In genomic region chr3:13626915-13627460, GRCh38 we compare ENCODE assay signal across 18 cellular contexts.
"Had no signal": no experiment of that assay in that cellular context is flagged by ENCODE, and none has a peak within 500 bp of the region (broad histone marks: within the 10 kb centered on the region; RNA-seq: fewer than 3 reads in every experiment).

No MANE protein-coding gene starts in this region.

- H3K4me1 Mint-ChIP-seq: stimulated activated naive B cell treated with anti-CD40 and anti-IgM and Interleukin-4, amounts not matched to agents 10 μg/mL and 1 μg/mL and 100 μg/mL, for 72 hours had no signal

- H3K27me3 Mint-ChIP-seq: naive thymus-derived CD8-positive, alpha-beta T cell; stimulated activated naive B cell treated with anti-CD40 and anti-IgM and Interleukin-4, amounts not matched to agents 10 μg/mL and 1 μg/mL and 100 μg/mL, for 72 hours; stimulated activated naive CD8-positive, alpha-beta T cell treated with anti-CD3 and anti-CD28 coated beads, Interleukin-15, amount 100 ng/mL, for 72 hours had no signal

- H3K27ac Mint-ChIP-seq: stimulated activated naive B cell treated with anti-CD40 and anti-IgM and Interleukin-4, amounts not matched to agents 10 μg/mL and 1 μg/mL and 100 μg/mL, for 72 hours had no signal

- ATAC-seq: left lobe of liver; mucosa of descending colon; naive thymus-derived CD8-positive, alpha-beta T cell; stimulated activated naive B cell treated with anti-CD40 and anti-IgM and Interleukin-4, amounts not matched to agents 10 μg/mL and 1 μg/mL and 100 μg/mL, for 72 hours; stimulated activated naive CD8-positive, alpha-beta T cell treated with anti-CD3 and anti-CD28 coated beads, Interleukin-15, amount 100 ng/mL, for 72 hours; upper lobe of right lung had no signal

- DNase-seq: cortex of kidney; effector CD8-positive, alpha-beta T cell; hippocampal formation; mucosa of descending colon; naive thymus-derived CD8-positive, alpha-beta T cell; sigmoid colon; stimulated activated CD4-positive, alpha-beta T cell treated with anti-CD3 and anti-CD28 coated beads, Interleukin-2, amount 100 ng/mL, for 24 hours; stimulated activated CD4-positive, alpha-beta T cell treated with anti-CD3 and anti-CD28 coated beads, Interleukin-4, amount 100 ng/mL, for 4 hours; stimulated activated naive B cell treated with anti-CD40 and anti-IgM and Interleukin-4, amounts not matched to agents 10 μg/mL and 1 μg/mL and 100 μg/mL, for 72 hours; stimulated activated naive CD8-positive, alpha-beta T cell treated with anti-CD3 and anti-CD28 coated beads, Interleukin-15, amount 100 ng/mL, for 72 hours; testis; upper lobe of right lung had no signal

- H3K36me3 ChIP-seq: sigmoid colon, upper lobe of right lung had no signal

- H3K4me1 ChIP-seq: heart left ventricle, sigmoid colon, upper lobe of right lung had no signal

- H3K4me3 Mint-ChIP-seq: naive thymus-derived CD8-positive, alpha-beta T cell; stimulated activated naive B cell treated with anti-CD40 and anti-IgM and Interleukin-4, amounts not matched to agents 10 μg/mL and 1 μg/mL and 100 μg/mL, for 72 hours; stimulated activated naive CD8-positive, alpha-beta T cell treated with anti-CD3 and anti-CD28 coated beads, Interleukin-15, amount 100 ng/mL, for 72 hours had no signal

- H3K9me3 ChIP-seq: heart left ventricle, mucosa of descending colon, sigmoid colon, testis, tibial nerve, upper lobe of right lung, vagina had no signal

- H3K9me3 Mint-ChIP-seq: naive thymus-derived CD8-positive, alpha-beta T cell; stimulated activated naive CD8-positive, alpha-beta T cell treated with anti-CD3 and anti-CD28 coated beads, Interleukin-15, amount 100 ng/mL, for 72 hours had no signal

- H3K4me3 ChIP-seq: dorsolateral prefrontal cortex, heart left ventricle, mucosa of descending colon, sigmoid colon, skin epidermis, testis, tibial nerve, upper lobe of right lung, vagina had no signal

- H3K27me3 ChIP-seq: dorsolateral prefrontal cortex, heart left ventricle, sigmoid colon, testis, tibial nerve, upper lobe of right lung, vagina had no signal

- H3K27ac ChIP-seq: dorsolateral prefrontal cortex, heart left ventricle, sigmoid colon, skin epidermis, testis, tibial nerve, upper lobe of right lung, vagina had no signal
